ENCODE assay signal across 15 cellular contexts in genomic region chr5:134142806-134143205, GRCh38. TPM values are rescaled to one million over a fixed set of nuclear protein-coding genes. Genes with fewer than 3 reads are reported as not detected.
A peak's percentile ranks its signal among the peaks of the same experiment; 100 is the strongest.
DNase-seq lines count a peak whose midpoint lies in the region; ATAC-seq, FAIRE-seq and TF ChIP-seq lines count a peak whose summit lies in the region.
"Had no signal": no experiment of that assay in that cellular context is flagged by ENCODE, and none has a peak within 500 bp of the region (broad histone marks: within the 10 kb centered on the region; RNA-seq: fewer than 3 reads in every experiment).

No MANE protein-coding gene starts in this region.

- POLR2A ChIA-PET in CD4-positive, alpha-beta T cell (lab: Charles Lee) = interaction anchor here (0.7 to 24.9 kb wide), 4 partner anchors 4 to 105 kb away, joined by 3 to 350 read pairs (median 184); no protein-coding TSS in a partner anchor
- POLR2A ChIA-PET in CD8-positive, alpha-beta T cell (lab: Charles Lee) = interaction anchor here (1.8 to 16.0 kb wide), 2 partner anchors 34 to 101 kb away, joined by 8 to 185 read pairs; partner anchors contain the start of gene SKP1
- POLR2A ChIA-PET in GM12878 (lab: Charles Lee) = interaction anchor here (0.6 to 11.0 kb wide), 3 partner anchors 16 to 116 kb away, joined by 3 to 102 read pairs (median 6); no protein-coding TSS in a partner anchor
- POLR2A ChIA-PET in naive thymus-derived CD8-positive, alpha-beta T cell (lab: Charles Lee) = interaction anchor here (1.0 to 2.1 kb wide), 4 partner anchors 16 to 83 kb away, joined by 3 to 7 read pairs (median 5); partner anchors contain the start of genes PPP2CA and SKP1

- H3K9me3 ChIP-seq in CD4-positive, alpha-beta T cell (ENCODE audit: control insufficient read depth, low read length) = no peaks in the 10 kb centered on the region
- no peaks in the 10 kb centered on the region for H3K9me3 ChIP-seq in CD8-positive, alpha-beta T cell (ENCODE audit: low read length)
- no peaks in the 10 kb centered on the region for H3K9me3 ChIP-seq in GM12878 (replicated peaks; ENCODE audit: control insufficient read depth, insufficient read depth, low read length)
- H3K9me3 ChIP-seq: BE2C, suprapubic skin had no signal

- H3K4me1 Mint-ChIP-seq in CD4-positive, alpha-beta T cell (ENCODE audit: low read depth) = peaks cover 69% of the 10 kb centered on the region
- H3K4me1 Mint-ChIP-seq in CD8-positive, alpha-beta T cell (ENCODE audit: low read depth) = peaks cover 69% of the 10 kb centered on the region
- peaks cover 39 to 76% (median 66%) of the 10 kb centered on the region in 4 donors for H3K4me1 Mint-ChIP-seq in naive thymus-derived CD8-positive, alpha-beta T cell

- no peak overlapping the region for H3K4me2 ChIP-seq in GM12878 (ENCODE audit: control insufficient read depth, insufficient read depth)

- H3K27me3 Mint-ChIP-seq in CD4-positive, alpha-beta T cell = no peaks in the 10 kb centered on the region
- no peaks in the 10 kb centered on the region for H3K27me3 Mint-ChIP-seq in CD8-positive, alpha-beta T cell (ENCODE audit: low read depth)
- H3K27me3 Mint-ChIP-seq in naive thymus-derived CD8-positive, alpha-beta T cell = no peaks in the 10 kb centered on the region

- peak in 2 of 10 experiments; percentile 1 to 4 for DNase-seq in CD4-positive, alpha-beta T cell
- peak in 2 of 7 experiments; percentile 18 to 54 for DNase-seq in CD8-positive, alpha-beta T cell
- DNase-seq in GM12878 (ENCODE audit: low read depth, low spot score) = no peak
- no peak for DNase-seq in naive thymus-derived CD8-positive, alpha-beta T cell
- no peak for DNase-seq in T-helper 2 cell
- DNase-seq in sciatic nerve (ENCODE audit: low spot score) = no peak
- DNase-seq in NCI-H2196 (lab: John Stamatoyannopoulos, UW; ENCODE audit: unreplicated experiment) = no peak
- DNase-seq: activated CD4-positive, alpha-beta T cell treated with anti-CD3 and anti-CD28 coated beads for 48 hours; BE2C; brain microvascular endothelial cell; DMS53; effector CD4-positive, alpha-beta T cell; Karpas-422; T1000 had no signal

- no peak for TF ChIP-seq EP300 in GM12878 (IDR thresholded peaks at IDR 0.05; ENCODE audit: borderline replicate concordance in 1 of 2, control insufficient read depth in 1 of 2, low read depth in 2 of 2, low read length in 2 of 2)

- H3K79me2 ChIP-seq in GM12878 (ENCODE audit: control insufficient read depth, insufficient read depth, low read length) = peaks cover 10% of the 10 kb centered on the region

- no peaks in the 10 kb centered on the region for H4K20me1 ChIP-seq in GM12878 (ENCODE audit: control insufficient read depth, insufficient read depth)

- H2AFZ ChIP-seq in GM12878 (ENCODE audit: control insufficient read depth, low read depth, low read length) = no peak overlapping the region

- peak overlapping the region; percentile 29 for H3K27ac ChIP-seq in CD4-positive, alpha-beta T cell (ENCODE audit: low read depth, low read length)
- H3K27ac ChIP-seq in CD8-positive, alpha-beta T cell (ENCODE audit: low read depth, low read length) = no peak overlapping the region
- no peak overlapping the region for H3K27ac ChIP-seq in GM12878 (ENCODE audit: control insufficient read depth, insufficient read depth)
- H3K27ac ChIP-seq: brain microvascular endothelial cell, suprapubic skin had no signal

- FAIRE-seq in GM12878 (lab: Jason Lieb, UNC) = no peak

- no TSS peak for BruUV-seq in GM12878 (replicated peaks; lab: Mats Ljungman, UMichigan)

- WGBS in GM12878 (ENCODE audit: insufficient coverage, insufficient replicate concordance, low lambda C conversion rate, missing lambda C conversion rate) = 99% methylated on average over 10 of the region's 12 CpGs

- peak overlapping the region; percentile 98 for H3K27ac Mint-ChIP-seq in CD4-positive, alpha-beta T cell
- peak overlapping the region; percentile 62 for H3K27ac Mint-ChIP-seq in CD8-positive, alpha-beta T cell
- H3K27ac Mint-ChIP-seq in naive thymus-derived CD8-positive, alpha-beta T cell = peak overlapping the region in 9 of 10 donors; percentile 34 to 96 (median 86)

- peaks cover 37% of the 10 kb centered on the region for H3K4me1 ChIP-seq in CD8-positive, alpha-beta T cell (ENCODE audit: insufficient read depth, low read length)
- H3K4me1 ChIP-seq in GM12878 (ENCODE audit: control insufficient read depth, insufficient read depth, low read length) = peaks cover 34% of the 10 kb centered on the region

- TF ChIP-seq RAD21 in GM12878 (IDR thresholded peaks at IDR 0.05; ENCODE audit: insufficient read depth, low read depth, low read length) = no peak

- intact Hi-C loops in CD4-positive, alpha-beta T cell (cut with DNase I, micrococcal nuclease) = no loop called here
- intact Hi-C loops in CD8-positive, alpha-beta T cell (cut with DNase I, micrococcal nuclease) = no loop called here
- intact Hi-C loops in GM12878 (cut with micrococcal nuclease; ENCODE audit: unreplicated experiment) (no loop called here), sciatic nerve (cut with DNase I) (no loop called here)

- RAD21 ChIA-PET in GM12878 (lab: Charles Lee; ENCODE audit: unreplicated experiment) = interaction anchor here (1.2 to 12.6 kb wide), 6 partner anchors 11 to 100 kb away, joined by 3 to 200 read pairs (median 68); partner anchors contain the start of gene TCF7

- peaks cover 93% of the 10 kb centered on the region for H3K36me3 ChIP-seq in CD8-positive, alpha-beta T cell (ENCODE audit: insufficient read depth, low read length)
- H3K36me3 ChIP-seq in GM12878 (ENCODE audit: control insufficient read depth in 2 of 2, insufficient read depth in 2 of 2, low read length in 1 of 2) = peaks cover 38 to 48% of the 10 kb centered on the region in 2 experiments

- H3K4me3 ChIP-seq in CD8-positive, alpha-beta T cell (ENCODE audit: low read depth, low read length) = no peak overlapping the region
- no peak overlapping the region for H3K4me3 ChIP-seq in GM12878
- H3K4me3 ChIP-seq: suprapubic skin had no signal

- ATAC-seq in CD4-positive, alpha-beta T cell (ENCODE audit: poor library complexity) = no peak
- ATAC-seq in CD8-positive, alpha-beta T cell = no peak
- no peak for ATAC-seq in GM12878
- ATAC-seq in naive thymus-derived CD8-positive, alpha-beta T cell = no peak
- no peak for ATAC-seq in sciatic nerve

- peak; percentile 58; the same call in 1 of the 2 replicates for TF ChIP-seq POLR2A in GM12878 (IDR thresholded peaks at IDR 0.05; ENCODE audit: low read depth, low read length)

- no peak for TF ChIP-seq CTCF in CD4-positive, alpha-beta T cell (IDR thresholded peaks at IDR 0.05)
- no peak for TF ChIP-seq CTCF in CD8-positive, alpha-beta T cell (IDR thresholded peaks at IDR 0.05)
- no peak for TF ChIP-seq CTCF in GM12878 (IDR thresholded peaks at IDR 0.05 in 2 of 3, conservative IDR thresholded peaks at IDR 0.05 in 1 of 3; ENCODE audit: control insufficient read depth in 2 of 3, extremely low read depth in 1 of 3, insufficient read depth in 1 of 3, low read depth in 3 of 3, low read length in 3 of 3)

- H3K36me3 Mint-ChIP-seq in CD4-positive, alpha-beta T cell (ENCODE audit: low read depth) = peaks cover 97% of the 10 kb centered on the region
- peaks cover 94% of the 10 kb centered on the region for H3K36me3 Mint-ChIP-seq in CD8-positive, alpha-beta T cell
- H3K36me3 Mint-ChIP-seq in naive thymus-derived CD8-positive, alpha-beta T cell = peaks cover 0 to 95% (median 30%) of the 10 kb centered on the region in 3 donors

- CTCF ChIA-PET in CD4-positive, alpha-beta T cell (lab: Charles Lee) = interaction anchor here (1.1 to 8.3 kb wide), 3 partner anchors 16 to 102 kb away, joined by 3 to 114 read pairs (median 77); no protein-coding TSS in a partner anchor
- CTCF ChIA-PET in CD8-positive, alpha-beta T cell (lab: Charles Lee) = interaction anchor here (1.9 to 29.2 kb wide), 2 partner anchors 100 to 116 kb away, joined by 4 to 773 read pairs; no protein-coding TSS in a partner anchor
- CTCF ChIA-PET in GM12878 (lab: Yijun Ruan, JAX) = interaction anchor here (0.6 to 24.1 kb wide), 4 partner anchors 16 to 451 kb away, joined by 3 to 792 read pairs (median 94); no protein-coding TSS in a partner anchor

- H3K9me3 Mint-ChIP-seq in CD4-positive, alpha-beta T cell = no peaks in the 10 kb centered on the region
- no peaks in the 10 kb centered on the region for H3K9me3 Mint-ChIP-seq in CD8-positive, alpha-beta T cell
- no peaks in the 10 kb centered on the region for H3K9me3 Mint-ChIP-seq in naive thymus-derived CD8-positive, alpha-beta T cell

- in situ Hi-C loops in GM12878 (cut with MboI) = no loop called here

- H3K9ac ChIP-seq in GM12878 (ENCODE audit: control insufficient read depth, insufficient read depth, low read length) = no peak overlapping the region

- no peak overlapping the region for H3K4me3 Mint-ChIP-seq in CD4-positive, alpha-beta T cell
- H3K4me3 Mint-ChIP-seq in CD8-positive, alpha-beta T cell = no peak overlapping the region
- peak overlapping the region in 2 of 10 donors; percentile 18 to 58 for H3K4me3 Mint-ChIP-seq in naive thymus-derived CD8-positive, alpha-beta T cell

- SMC1A ChIA-PET in GM12878 (lab: Charles Lee; ENCODE audit: uncharacterized antibody, unreplicated experiment) = interaction anchor here (1.1 to 21.6 kb wide), 4 partner anchors 10 to 104 kb away, joined by 3 to 441 read pairs (median 14); no protein-coding TSS in a partner anchor

- no peaks in the 10 kb centered on the region for H3K27me3 ChIP-seq in CD4-positive, alpha-beta T cell (ENCODE audit: control insufficient read depth, insufficient read depth, low read length)
- no peaks in the 10 kb centered on the region for H3K27me3 ChIP-seq in CD8-positive, alpha-beta T cell (ENCODE audit: insufficient read depth, low read length)
- H3K27me3 ChIP-seq in GM12878 (replicated peaks in 1 of 2; ENCODE audit: control insufficient read depth in 2 of 2, insufficient read depth in 2 of 2, low read length in 1 of 2) = no peaks in the 10 kb centered on the region
- H3K27me3 ChIP-seq: BE2C, brain microvascular endothelial cell, suprapubic skin had no signal

RNA-seq across cellular contexts. Expression of gene TCF7, which starts 28.3 kb away (rescaled TPM):
- 100 to 1,000 TPM; 480 to 493 TPM for total RNA-seq in CD4-positive, alpha-beta T cell
- total RNA-seq in CD8-positive, alpha-beta T cell = 100 to 1,000 TPM; 517 to 538 TPM
- total RNA-seq in GM12878 (2013; cell fraction: nucleolus; rRNA removed) = 344 and 364 TPM in 2 replicates
- total RNA-seq in GM12878 (2014; rRNA removed) (19.6 and 21.6 TPM in 2 replicates), GM12878 (2014; rRNA removed; fragmentation: Illumina TruSeq; extraction: Trizol) (23.3 and 24.0 TPM in 2 replicates), GM12878 (2021) (60.2 and 63.5 TPM in 2 replicates), sciatic nerve (8.5 TPM)
- polyA plus RNA-seq in GM12878 (2011; ENCODE audit: low read depth) = 26.0 TPM
- polyA plus RNA-seq in GM12878 (2011; rRNA removed) (20.5 and 34.6 TPM in 2 replicates), GM12878 (2014; fragmentation: Illumina TruSeq; extraction: Trizol) (44.1 and 59.3 TPM in 2 replicates), GM12878 (2014; fragmentation: Nextera tagmentation; extraction: Ambion mirVana) (10 to 100 TPM in 1 of 2 experiments, 1 to 10 TPM in 1; 10.0 to 13.2 TPM), GM12878 (2014; rRNA removed) (29.0 and 37.6 TPM in 2 replicates), GM12878 (2016; fragmentation: Nextera tagmentation; extraction: Ambion mirVana) (10 to 100 TPM; 22.7 to 23.2 TPM)
- polyA plus RNA-seq in GM12878 (2011; cell fraction: cytosol; rRNA removed) = 27.6 and 32.9 TPM in 2 replicates
- 62.1 and 64.0 TPM in 2 replicates for polyA plus RNA-seq in GM12878 (2011; cell fraction: nucleus; rRNA removed)
- polyA plus RNA-seq in GM12878 (2012) = 52.2 and 55.4 TPM in 2 replicates
- 52.8 and 74.5 TPM in 2 replicates for polyA minus RNA-seq in GM12878 (2011; rRNA and poly(A)+ RNA removed)
- 25.0 and 25.4 TPM in 2 replicates for polyA minus RNA-seq in GM12878 (2011; cell fraction: cytosol; rRNA and poly(A)+ RNA removed)
- 60.7 and 103 TPM in 2 replicates for polyA minus RNA-seq in GM12878 (2011; cell fraction: nucleus; rRNA and poly(A)+ RNA removed)
- 100 to 1,000 TPM; 910 to 911 TPM for total RNA-seq in naive thymus-derived CD8-positive, alpha-beta T cell
- 100 to 1,000 TPM; 207 to 600 (median 328) TPM for polyA plus RNA-seq in naive thymus-derived CD8-positive, alpha-beta T cell

RNA-seq across cellular contexts. Expression of gene SKP1, which starts 33.9 kb away (rescaled TPM):
- total RNA-seq in CD4-positive, alpha-beta T cell = 100 to 1,000 TPM; 303 to 314 TPM
- 100 to 1,000 TPM; 290 to 301 TPM for total RNA-seq in CD8-positive, alpha-beta T cell
- total RNA-seq in GM12878 (2013; cell fraction: nucleolus; rRNA removed) = 141 and 142 TPM in 2 replicates
- total RNA-seq in GM12878 (2014; rRNA removed) (100 and 114 TPM in 2 replicates), GM12878 (2014; rRNA removed; fragmentation: Illumina TruSeq; extraction: Trizol) (404 and 421 TPM in 2 replicates), GM12878 (2021) (202 and 204 TPM in 2 replicates), sciatic nerve (295 TPM)
- 197 TPM for polyA plus RNA-seq in GM12878 (2011; ENCODE audit: low read depth)
- polyA plus RNA-seq in GM12878 (2011; rRNA removed) (351 and 383 TPM in 2 replicates), GM12878 (2014; fragmentation: Illumina TruSeq; extraction: Trizol) (617 and 795 TPM in 2 replicates), GM12878 (2014; fragmentation: Nextera tagmentation; extraction: Ambion mirVana) (1,000 to 10,000 TPM; 1,587 to 1,686 TPM), GM12878 (2014; rRNA removed) (305 and 398 TPM in 2 replicates), GM12878 (2016; fragmentation: Nextera tagmentation; extraction: Ambion mirVana) (100 to 1,000 TPM; 868 to 919 TPM)
- 151 TPM in 2 replicates for polyA plus RNA-seq in GM12878 (2011; cell fraction: cytosol; rRNA removed)
- 163 and 175 TPM in 2 replicates for polyA plus RNA-seq in GM12878 (2011; cell fraction: nucleus; rRNA removed)
- 274 and 324 TPM in 2 replicates for polyA plus RNA-seq in GM12878 (2012)
- 121 and 212 TPM in 2 replicates for polyA minus RNA-seq in GM12878 (2011; rRNA and poly(A)+ RNA removed)
- polyA minus RNA-seq in GM12878 (2011; cell fraction: cytosol; rRNA and poly(A)+ RNA removed) = 60.8 and 63.6 TPM in 2 replicates
- polyA minus RNA-seq in GM12878 (2011; cell fraction: nucleus; rRNA and poly(A)+ RNA removed) = 32.6 and 47.6 TPM in 2 replicates
- total RNA-seq in naive thymus-derived CD8-positive, alpha-beta T cell = 100 to 1,000 TPM; 250 to 262 TPM
- 1,000 to 10,000 TPM; 1,138 to 1,312 (median 1,209) TPM for polyA plus RNA-seq in naive thymus-derived CD8-positive, alpha-beta T cell
